Comparison of ENCODE assay signal across 9 cellular contexts in the genomic region with DNA sequence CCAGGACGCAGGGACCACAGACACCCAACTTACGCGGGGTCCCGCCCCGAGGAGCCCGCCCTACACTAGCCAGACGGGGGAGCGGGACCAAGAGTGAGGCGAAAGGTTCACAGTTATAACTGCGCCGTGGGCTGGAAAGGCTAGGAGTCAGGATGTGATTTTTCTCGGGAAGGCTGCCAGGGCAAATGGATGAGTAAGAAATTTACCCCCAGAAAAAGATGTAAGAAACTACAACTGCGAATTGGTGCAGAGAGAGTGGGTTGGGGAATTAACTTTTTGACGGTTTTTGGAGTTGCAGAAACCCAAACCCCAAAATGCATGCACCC. TPM values are rescaled to one million over a fixed set of nuclear protein-coding genes. Genes with fewer than 3 reads are reported as not detected.
A peak's percentile ranks its signal among the peaks of the same experiment; 100 is the strongest.
DNase-seq lines count a peak whose midpoint lies in the region; ATAC-seq and TF ChIP-seq lines count a peak whose summit lies in the region.
"Had no signal": no experiment of that assay in that cellular context is flagged by ENCODE, and none has a peak within 500 bp of the region (broad histone marks: within the 10 kb centered on the region; RNA-seq: fewer than 3 reads in every experiment).

No MANE protein-coding gene starts in this region.

- ATAC-seq in CD4-positive, CD25-positive, alpha-beta regulatory T cell (ENCODE audit: low read depth in 2 of 2), result no peak

- no peaks in the 10 kb centered on the region for H3K9me3 ChIP-seq in CD4-positive, CD25-positive, alpha-beta regulatory T cell (ENCODE audit: control insufficient read depth in 2 of 2, low read length in 2 of 2)
- H3K9me3 ChIP-seq in NT2/D1 (ENCODE audit: insufficient read depth, low read length) (no peaks in the 10 kb centered on the region), endodermal cell (ENCODE audit: control insufficient read depth, low read length) (no peaks in the 10 kb centered on the region)

- peak overlapping the region; percentile 77 for H3K4me3 ChIP-seq in CD4-positive, CD25-positive, alpha-beta regulatory T cell (ENCODE audit: low read depth, low read length)
- H3K4me3 ChIP-seq in NT2/D1 (ENCODE audit: insufficient read length, low read depth) (peak overlapping the region; percentile 80), endodermal cell (ENCODE audit: low read length) (peak overlapping the region; percentile 80)

- H3K9ac ChIP-seq in NT2/D1 (ENCODE audit: insufficient read length, low read depth) (peak overlapping the region; percentile 87), endodermal cell (ENCODE audit: extremely low read depth, low read length, poor library complexity, severe bottlenecking) (peak overlapping the region; percentile 35)

- TF ChIP-seq CTCF in endodermal cell (conservative IDR thresholded peaks at IDR 0.05), result peak; percentile 6
- peak; percentile 11 for TF ChIP-seq CTCF in osteocyte (IDR thresholded peaks at IDR 0.05)

- no peaks in the 10 kb centered on the region for H3K27me3 ChIP-seq in CD4-positive, CD25-positive, alpha-beta regulatory T cell (ENCODE audit: control insufficient read depth, insufficient read depth, low read length)
- H3K27me3 ChIP-seq in NT2/D1 (ENCODE audit: insufficient read depth, insufficient read length) (peaks cover 4% of the 10 kb centered on the region), endodermal cell (ENCODE audit: control insufficient read depth, insufficient read depth, low read length, poor library complexity, severe bottlenecking) (no peaks in the 10 kb centered on the region)

- H3K27me3 Mint-ChIP-seq in CD4-positive, CD25-positive, alpha-beta regulatory T cell, result peaks cover 22% of the 10 kb centered on the region
- peaks cover 53% of the 10 kb centered on the region for H3K27me3 Mint-ChIP-seq in endodermal cell (ENCODE audit: insufficient read depth)
- H3K27me3 Mint-ChIP-seq in osteocyte (ENCODE audit: unreplicated experiment), result no peaks in the 10 kb centered on the region

- H3K9me3 Mint-ChIP-seq in CD4-positive, CD25-positive, alpha-beta regulatory T cell, result peaks cover 0 to 1% (median 0%) of the 10 kb centered on the region in 7 donors
- peaks cover 6% of the 10 kb centered on the region for H3K9me3 Mint-ChIP-seq in endodermal cell
- H3K9me3 Mint-ChIP-seq in osteocyte (ENCODE audit: unreplicated experiment), result no peaks in the 10 kb centered on the region

- 0 to 2% methylated on average over 7 to 14 of the region's 14 CpGs for WGBS in endodermal cell (ENCODE audit: insufficient coverage in 1 of 2, insufficient read length in 1 of 2), 2 experiments

- peaks cover 11 to 60% (median 28%) of the 10 kb centered on the region in 4 donors for H3K4me1 Mint-ChIP-seq in CD4-positive, CD25-positive, alpha-beta regulatory T cell
- peaks cover 29% of the 10 kb centered on the region for H3K4me1 Mint-ChIP-seq in endodermal cell
- peaks cover 46% of the 10 kb centered on the region for H3K4me1 Mint-ChIP-seq in osteocyte (ENCODE audit: unreplicated experiment)

- no peaks in the 10 kb centered on the region for H3K36me3 ChIP-seq in CD4-positive, CD25-positive, alpha-beta regulatory T cell (ENCODE audit: control insufficient read depth, insufficient read depth, low read length)
- H3K36me3 ChIP-seq in NT2/D1 (ENCODE audit: insufficient read depth, insufficient read length, low read length) (peaks cover 3% of the 10 kb centered on the region), endodermal cell (ENCODE audit: control insufficient read depth, insufficient read depth, low read length) (no peaks in the 10 kb centered on the region)

- no peak for DNase-seq in CD4-positive, CD25-positive, alpha-beta regulatory T cell
- no peak for DNase-seq in NT2/D1 (ENCODE audit: low read depth, low spot score)
- no peak for DNase-seq in endodermal cell
- DNase-seq in osteocyte (ENCODE audit: extremely low spot score, unreplicated experiment), result no peak
- DNase-seq in OCI-M1 (lab: John Stamatoyannopoulos, UW), result no peak
- DNase-seq in RKO (ENCODE audit: low spot score), result no peak
- no peak for DNase-seq in globus pallidus (ENCODE audit: low spot score)
- DNase-seq in middle frontal gyrus (ENCODE audit: extremely low spot score, low spot score), result no peak

- H3K27ac Mint-ChIP-seq in CD4-positive, CD25-positive, alpha-beta regulatory T cell, result peak overlapping the region in 2 of 3 donors; percentile 51 to 56
- no peak overlapping the region for H3K27ac Mint-ChIP-seq in endodermal cell
- peak overlapping the region; percentile 56 for H3K27ac Mint-ChIP-seq in osteocyte (ENCODE audit: unreplicated experiment)

- no peak overlapping the region for H3K27ac ChIP-seq in CD4-positive, CD25-positive, alpha-beta regulatory T cell (ENCODE audit: insufficient read depth, low read length, poor library complexity, severe bottlenecking)
- peak overlapping the region; percentile 1 for H3K27ac ChIP-seq in endodermal cell (ENCODE audit: low read depth, low read length)

- peak overlapping the region; percentile 85 to 95 (median 88) for H3K4me3 Mint-ChIP-seq in CD4-positive, CD25-positive, alpha-beta regulatory T cell
- peak overlapping the region; percentile 70 for H3K4me3 Mint-ChIP-seq in endodermal cell
- H3K4me3 Mint-ChIP-seq in osteocyte (ENCODE audit: unreplicated experiment), result peak overlapping the region; percentile 77

- peaks cover 32% of the 10 kb centered on the region for H3K4me1 ChIP-seq in CD4-positive, CD25-positive, alpha-beta regulatory T cell (ENCODE audit: control insufficient read depth, insufficient read depth, low read length, poor library complexity, severe bottlenecking)
- H3K4me1 ChIP-seq in NT2/D1 (ENCODE audit: insufficient read depth, insufficient read length) (peaks cover 32% of the 10 kb centered on the region), endodermal cell (ENCODE audit: control insufficient read depth, insufficient read depth, low read length) (no peaks in the 10 kb centered on the region)

- peaks cover 9% of the 10 kb centered on the region for H3K36me3 Mint-ChIP-seq in CD4-positive, CD25-positive, alpha-beta regulatory T cell
- peaks cover 3% of the 10 kb centered on the region for H3K36me3 Mint-ChIP-seq in endodermal cell (ENCODE audit: low read depth)
- no peaks in the 10 kb centered on the region for H3K36me3 Mint-ChIP-seq in osteocyte (ENCODE audit: unreplicated experiment)

RNA-seq across cellular contexts. Expression of a gene that starts 1.3 kb away (rescaled TPM):
- total RNA-seq in CD4-positive, CD25-positive, alpha-beta regulatory T cell, result 36.9 TPM
- polyA plus RNA-seq in CD4-positive, CD25-positive, alpha-beta regulatory T cell, result 1 to 10 TPM; 3.2 to 5.9 (median 4.2) TPM
- total RNA-seq in endodermal cell (10 to 100 TPM; 28.0 to 28.7 TPM), osteocyte (13.4 and 14.2 TPM in 2 replicates)
- polyA plus RNA-seq in endodermal cell (2013, experiment 1 of 2), result 96.1 TPM
- polyA plus RNA-seq in endodermal cell (2013, experiment 2 of 2), result 74.6 TPM
- total RNA-seq: HT-29 had no signal
